Comparison of ENCODE assay signal across 1 cellular context in the genomic region with DNA sequence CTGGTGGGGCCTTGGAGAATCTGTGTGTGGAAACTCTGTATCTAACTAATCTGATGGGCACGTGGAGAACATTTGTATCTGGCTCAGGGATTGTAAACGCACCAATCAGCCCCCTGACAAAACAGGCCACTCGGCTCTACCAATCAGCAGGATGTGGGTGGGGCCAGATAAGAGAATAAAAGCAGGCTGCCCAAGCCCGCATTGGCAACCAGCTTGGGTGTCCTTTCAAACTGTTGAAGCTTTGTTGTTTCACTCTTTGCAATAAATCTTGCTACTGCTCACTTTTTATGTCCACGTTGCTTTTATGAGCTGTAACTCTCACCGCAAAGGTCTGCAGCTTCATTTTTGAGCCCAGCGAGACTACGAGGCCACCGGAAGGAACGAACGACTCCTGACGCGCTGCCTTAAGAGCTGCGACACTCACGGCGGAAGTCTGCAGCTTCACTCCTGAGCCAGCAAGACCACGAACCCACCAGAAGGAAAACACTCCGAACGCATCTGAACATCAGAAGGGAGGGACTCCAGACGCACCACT.
A peak's percentile ranks its signal among the peaks of the same experiment; 100 is the strongest.
TF ChIP-seq lines count a peak whose summit lies in the region.

No MANE protein-coding gene starts in this region.

TF ChIP-seq in WTC11, 78 proteins besides CTCF, POLR2A, EP300 and RAD21:
- TF ChIP-seq NFYB (CRISPR knock-in tag; conservative IDR thresholded peaks at IDR 0.05; ENCODE audit: low read depth), result peak; percentile 63
TF ChIP-seq in WTC11: peak in this region for 1; not testable (repeated sequence) for 77.
